In genomic region chr10:22345301-22346086, GRCh38 we compare ENCODE assay signal across 9 cellular contexts. TPM values are rescaled to one million over a fixed set of nuclear protein-coding genes. Genes with fewer than 3 reads are reported as not detected.
A peak's percentile ranks its signal among the peaks of the same experiment; 100 is the strongest.
DNase-seq lines count a peak whose midpoint lies in the region; ATAC-seq and TF ChIP-seq lines count a peak whose summit lies in the region.
"Had no signal": no experiment of that assay in that cellular context is flagged by ENCODE, and none has a peak within 500 bp of the region (broad histone marks: within the 10 kb centered on the region; RNA-seq: fewer than 3 reads in every experiment).

TSS of gene SPAG6 (plus strand) at chr10:22345496. CDS start at chr10:22345612, 116 bp downstream.

- no peak for TF ChIP-seq POLR2A in gastroesophageal sphincter (IDR thresholded peaks at IDR 0.05)

- 0% methylated on average over 1 of the region's 83 CpGs for WGBS in gastroesophageal sphincter (ENCODE audit: low coverage in 1 of 2), 2 donors

- no peaks in the 10 kb centered on the region for H3K9me3 ChIP-seq in OCI-LY3 (ENCODE audit: insufficient read depth, low read length)
- H3K9me3 ChIP-seq in gastroesophageal sphincter: peaks cover 0 to 11% (median 0%) of the 10 kb centered on the region in 3 donors

- TF ChIP-seq EP300 in gastroesophageal sphincter (IDR thresholded peaks at IDR 0.05): no peak

- no peaks in the 10 kb centered on the region for H3K79me2 ChIP-seq in OCI-LY3 (ENCODE audit: low read length)

- H3K36me3 ChIP-seq in OCI-LY3 (replicated peaks; ENCODE audit: low read depth, low read length) (no peaks in the 10 kb centered on the region), gastroesophageal sphincter (no peaks in the 10 kb centered on the region)

- H4K20me1 ChIP-seq in OCI-LY3 (ENCODE audit: insufficient read depth, low read length): no peaks in the 10 kb centered on the region

- peak within 1 kb of the TSS; percentile 59 for H3K4me2 ChIP-seq in OCI-LY3 (ENCODE audit: low read length)

- no peak within 1 kb of the TSS for H2AFZ ChIP-seq in OCI-LY3 (ENCODE audit: low read depth, low read length)

- H3K4me1 ChIP-seq in OCI-LY3 (ENCODE audit: low read length) (peaks cover 35% of the 10 kb centered on the region), gastroesophageal sphincter (peaks cover 0 to 19% (median 6%) of the 10 kb centered on the region in 3 donors)

- H3K9ac ChIP-seq in OCI-LY3 (ENCODE audit: low read length): no peak within 1 kb of the TSS

- no peak for ATAC-seq in gastroesophageal sphincter

- TF ChIP-seq CTCF in OCI-LY3 (IDR thresholded peaks at IDR 0.05; ENCODE audit: low read depth, low read length) (no peak), coronary artery (IDR thresholded peaks at IDR 0.05) (no peak), gastroesophageal sphincter (IDR thresholded peaks at IDR 0.05) (no peak)

- peaks cover 8% of the 10 kb centered on the region; the same call in 1 of the 2 replicates for H3K27me3 ChIP-seq in OCI-LY3 (ENCODE audit: low read depth, low read length)
- H3K27me3 ChIP-seq in gastroesophageal sphincter: peaks cover 74% of the 10 kb centered on the region

- H3K27ac ChIP-seq in OCI-LY3 (ENCODE audit: low read length) (no peak within 1 kb of the TSS), coronary artery (no peak within 1 kb of the TSS), gastroesophageal sphincter (no peak within 1 kb of the TSS)
- H3K27ac ChIP-seq: SJSA1 had no signal

- peak; percentile 20 to 30 for DNase-seq in activated CD4-positive, alpha-beta T cell treated with anti-CD3 and anti-CD28 coated beads for 4 hours
- no peak for DNase-seq in activated CD4-positive, alpha-beta T cell treated with anti-CD3 and anti-CD28 coated beads for 1 hour
- DNase-seq in coronary artery (ENCODE audit: low spot score) (no peak), midbrain (lab: John Stamatoyannopoulos, UW) (peak; percentile 28), ureter (ENCODE audit: low spot score) (peak; percentile 52), OCI-M1 (lab: John Stamatoyannopoulos, UW) (no peak)

- H3K4me3 ChIP-seq in OCI-LY3 (ENCODE audit: low read length) (peak within 1 kb of the TSS; percentile 56; the same call in 1 of the 2 replicates), coronary artery (peak within 1 kb of the TSS; percentile 60), gastroesophageal sphincter (peak within 1 kb of the TSS in 1 of 2 donors; percentile 30)
- H3K4me3 ChIP-seq: SJSA1 had no signal

RNA-seq across cellular contexts. Expression of gene SPAG6, which starts in this region (rescaled TPM):
- total RNA-seq in ureter (2.6 TPM), gastroesophageal sphincter (not detected)
- total RNA-seq: SJSA1 had no signal

Comparison
In these comparisons a context has a peak if more than half of its experiments do, and no peak if none do; other contexts are left out.
1. DNase-seq: peak in activated CD4-positive, alpha-beta T cell treated with anti-CD3 and anti-CD28 coated beads for 4 hours (2 of 2), midbrain (single experiment) and ureter (single experiment); none in activated CD4-positive, alpha-beta T cell treated with anti-CD3 and anti-CD28 coated beads for 1 hour (single experiment), coronary artery (single experiment) and OCI-M1 (single experiment).